ENCODE assay signal across 8 cellular contexts in genomic region chr5:128905225-128906110, GRCh38. TPM values are rescaled to one million over a fixed set of nuclear protein-coding genes. Genes with fewer than 3 reads are reported as not detected.
DNase-seq lines count a peak whose midpoint lies in the region; ATAC-seq and TF ChIP-seq lines count a peak whose summit lies in the region.

No MANE protein-coding gene starts in this region.

- no peaks in the 10 kb centered on the region for H3K4me1 Mint-ChIP-seq in activated CD4-positive, alpha-beta memory T cell treated with anti-CD3 and anti-CD28 coated beads for 36 hours (ENCODE audit: low read depth)

- no peak overlapping the region for H3K27ac Mint-ChIP-seq in activated CD4-positive, alpha-beta memory T cell treated with anti-CD3 and anti-CD28 coated beads for 36 hours

- H3K4me3 ChIP-seq in parathyroid adenoma (ENCODE audit: low read depth, low read length): no peak overlapping the region

- no peaks in the 10 kb centered on the region for H3K79me2 ChIP-seq in parathyroid adenoma

- no peaks in the 10 kb centered on the region for H3K36me3 ChIP-seq in parathyroid adenoma (ENCODE audit: control insufficient read depth, insufficient read depth, low read length)

- CTCF ChIA-PET in activated CD4-positive, alpha-beta memory T cell treated with anti-CD3 and anti-CD28 coated beads for 36 hours (lab: Charles Lee): interaction anchor here (0.6 to 2.0 kb wide), 11 partner anchors 10 to 866 kb away, joined by 3 to 29 read pairs (median 3); no protein-coding TSS in a partner anchor

- H3K9ac ChIP-seq in parathyroid adenoma: no peak overlapping the region

- H3K9me3 Mint-ChIP-seq in activated CD4-positive, alpha-beta memory T cell treated with anti-CD3 and anti-CD28 coated beads for 36 hours: no peaks in the 10 kb centered on the region

- no peak overlapping the region for H3K4me3 Mint-ChIP-seq in activated CD4-positive, alpha-beta memory T cell treated with anti-CD3 and anti-CD28 coated beads for 36 hours

- no peaks in the 10 kb centered on the region for H3K27me3 ChIP-seq in parathyroid adenoma (ENCODE audit: control insufficient read depth, insufficient read depth, low read length)

- POLR2A ChIA-PET in activated CD4-positive, alpha-beta memory T cell treated with anti-CD3 and anti-CD28 coated beads for 36 hours (lab: Charles Lee): no interaction called here

- intact Hi-C loops in activated CD4-positive, alpha-beta memory T cell treated with anti-CD3 and anti-CD28 coated beads for 36 hours (cut with micrococcal nuclease): loop anchor here (1.0 to 5.0 kb wide), 8 partner anchors 189 to 947 kb away; partner anchors contain the start of gene ISOC1

- no peaks in the 10 kb centered on the region for H3K4me1 ChIP-seq in parathyroid adenoma

- no peak overlapping the region for H2AFZ ChIP-seq in parathyroid adenoma

- ATAC-seq in GM18907 (IDR thresholded peaks at IDR 0.05; ENCODE audit: unreplicated experiment) (peak; percentile 91), HG03060 (IDR thresholded peaks at IDR 0.05; ENCODE audit: low read depth, unreplicated experiment) (peak; percentile 94)

- H3K4me2 ChIP-seq in parathyroid adenoma (ENCODE audit: low read length): no peak overlapping the region

- H3K9me3 ChIP-seq in parathyroid adenoma (ENCODE audit: control insufficient read depth, low read length): no peaks in the 10 kb centered on the region

- peak; percentile 53 for DNase-seq in D341Med (ENCODE audit: low spot score)
- DNase-seq in NCI-H226: peak; percentile 17
- peak; percentile 33 for DNase-seq in activated CD4-positive, alpha-beta memory T cell treated with anti-CD3 and anti-CD28 coated beads for 36 hours
- DNase-seq in foreskin melanocyte: peak; percentile 41
- no peak for DNase-seq in mesenteric fat pad (ENCODE audit: low spot score)

- H3K27me3 Mint-ChIP-seq in activated CD4-positive, alpha-beta memory T cell treated with anti-CD3 and anti-CD28 coated beads for 36 hours: peaks cover 2% of the 10 kb centered on the region

- H3K36me3 Mint-ChIP-seq in activated CD4-positive, alpha-beta memory T cell treated with anti-CD3 and anti-CD28 coated beads for 36 hours: no peaks in the 10 kb centered on the region

- TF ChIP-seq CTCF in parathyroid adenoma (IDR thresholded peaks at IDR 0.05): peak; percentile 77

- no peak overlapping the region for H3K27ac ChIP-seq in parathyroid adenoma

RNA-seq across cellular contexts. Expression of gene SLC27A6, which starts 59.8 kb away (rescaled TPM):
- total RNA-seq in activated CD4-positive, alpha-beta memory T cell treated with anti-CD3 and anti-CD28 coated beads for 36 hours: not detected
- total RNA-seq in mesenteric fat pad: not detected
